Comparison of ENCODE assay signal across 18 cellular contexts in genomic region chr2:129870646-129871335, GRCh38.
DNase-seq lines count a peak whose midpoint lies in the region; ATAC-seq and TF ChIP-seq lines count a peak whose summit lies in the region.
"Had no signal": no experiment of that assay in that cellular context is flagged by ENCODE, and none has a peak within 500 bp of the region (broad histone marks: within the 10 kb centered on the region; RNA-seq: fewer than 3 reads in every experiment).

No MANE protein-coding gene starts in this region.

- no peak overlapping the region for H3K4me3 Mint-ChIP-seq in WTC11
- no peak overlapping the region for H3K4me3 Mint-ChIP-seq in type B pancreatic cell
- H3K4me3 Mint-ChIP-seq: CD4-positive, alpha-beta memory T cell; HFFc6 had no signal

- H3K27me3 Mint-ChIP-seq in WTC11 (ENCODE audit: low read depth) (no peaks in the 10 kb centered on the region), type B pancreatic cell (peaks cover 3% of the 10 kb centered on the region)

- in situ Hi-C loops in brain microvascular endothelial cell (cut with HindIII; ENCODE audit: low pct_ligation_motif_present, low sequenced_read_pairs) = no loop called here

- H3K36me3 Mint-ChIP-seq in WTC11 = no peaks in the 10 kb centered on the region
- peaks cover 3% of the 10 kb centered on the region for H3K36me3 Mint-ChIP-seq in type B pancreatic cell
- H3K36me3 Mint-ChIP-seq: CD4-positive, alpha-beta memory T cell had no signal

- H3K27ac Mint-ChIP-seq in WTC11 (peak overlapping the region; percentile 57), type B pancreatic cell (peak overlapping the region; percentile 59)
- H3K27ac Mint-ChIP-seq: CD4-positive, alpha-beta memory T cell; HFFc6 had no signal

- POLR2A ChIA-PET in WTC11 (lab: Charles Lee) = no interaction called here

- CTCF ChIA-PET in WTC11 (lab: Charles Lee) = interaction anchor here (1.0 to 1.8 kb wide), 2 partner anchors 15 to 33 kb away, joined by 3 to 4 read pairs; no protein-coding TSS in a partner anchor

- H3K9me3 Mint-ChIP-seq in WTC11 (no peaks in the 10 kb centered on the region), type B pancreatic cell (no peaks in the 10 kb centered on the region)

- H3K4me1 Mint-ChIP-seq in WTC11 (peaks cover 12% of the 10 kb centered on the region), type B pancreatic cell (ENCODE audit: unreplicated experiment) (no peaks in the 10 kb centered on the region)
- H3K4me1 Mint-ChIP-seq: CD4-positive, alpha-beta memory T cell had no signal

- no peak overlapping the region for H3K27ac ChIP-seq in brain microvascular endothelial cell

- ATAC-seq in WTC11 = peak; percentile 47

- peak; percentile 24 for DNase-seq in NAMALWA (ENCODE audit: low spot score)
- DNase-seq in WTC11 (ENCODE audit: low spot score) = no peak
- DNase-seq in islet precursor cell = peak; percentile 43
- DNase-seq in type B pancreatic cell (ENCODE audit: extremely low spot score, unreplicated experiment) = no peak
- no peak for DNase-seq in AG08395 (ENCODE audit: low spot score)
- DNase-seq in stimulated activated CD4-positive, alpha-beta T cell treated with anti-CD3 and anti-CD28 coated beads, Interleukin-4, amount 100 ng/mL, for 4 hours = no peak
- no peak for DNase-seq in brain microvascular endothelial cell
- DNase-seq: BE2C; CD4-positive, alpha-beta memory T cell; GDM1; GOT3; HFFc6; NCI-H1092 treated with DMSO at 0.1 percent for 48 hours; NCI-H345; NCI-H69; NK-92 treated with Interleukin-12 subunit alpha and Interleukin-12 subunit beta, amount 100 ng/mL, for 24 hours; RPMI8226; SIG-M5 had no signal

- H3K27me3 ChIP-seq in brain microvascular endothelial cell (replicated peaks) = no peaks in the 10 kb centered on the region
- H3K27me3 ChIP-seq: BE2C had no signal

- TF ChIP-seq CTCF in WTC11 (IDR thresholded peaks at IDR 0.05) = no peak
- TF ChIP-seq CTCF in type B pancreatic cell (conservative IDR thresholded peaks at IDR 0.05) = no peak
- no peak for TF ChIP-seq CTCF in brain microvascular endothelial cell (IDR thresholded peaks at IDR 0.05; ENCODE audit: low read depth, low read length, missing control alignments)

- H3K36me3 ChIP-seq in brain microvascular endothelial cell (replicated peaks) = no peaks in the 10 kb centered on the region
- H3K36me3 ChIP-seq: BE2C had no signal

- H3K4me3 ChIP-seq in brain microvascular endothelial cell (ENCODE audit: low read depth, low read length) = no peak overlapping the region

TF ChIP-seq in WTC11, 78 proteins besides CTCF, POLR2A, EP300 and RAD21:
- TF ChIP-seq TCF7 (CRISPR knock-in tag; IDR thresholded peaks at IDR 0.05; ENCODE audit: low read depth) (no peak), ZNF317 (CRISPR knock-in tag; IDR thresholded peaks at IDR 0.05; ENCODE audit: borderline replicate concordance, low read depth) (no peak), TP53 (CRISPR knock-in tag; IDR thresholded peaks at IDR 0.05) (no peak), KAT7 (CRISPR knock-in tag; IDR thresholded peaks at IDR 0.05; ENCODE audit: borderline replicate concordance) (no peak), MXD4 (CRISPR knock-in tag; IDR thresholded peaks at IDR 0.05; ENCODE audit: borderline replicate concordance) (no peak), CREM (CRISPR knock-in tag; IDR thresholded peaks at IDR 0.05) (no peak), ZNF416 (CRISPR knock-in tag; IDR thresholded peaks at IDR 0.05) (no peak), NFE2L1 (CRISPR knock-in tag; IDR thresholded peaks at IDR 0.05) (no peak), FOXP1 (CRISPR knock-in tag; IDR thresholded peaks at IDR 0.05; ENCODE audit: borderline replicate concordance) (no peak)
- TF ChIP-seq, protein P1, sequence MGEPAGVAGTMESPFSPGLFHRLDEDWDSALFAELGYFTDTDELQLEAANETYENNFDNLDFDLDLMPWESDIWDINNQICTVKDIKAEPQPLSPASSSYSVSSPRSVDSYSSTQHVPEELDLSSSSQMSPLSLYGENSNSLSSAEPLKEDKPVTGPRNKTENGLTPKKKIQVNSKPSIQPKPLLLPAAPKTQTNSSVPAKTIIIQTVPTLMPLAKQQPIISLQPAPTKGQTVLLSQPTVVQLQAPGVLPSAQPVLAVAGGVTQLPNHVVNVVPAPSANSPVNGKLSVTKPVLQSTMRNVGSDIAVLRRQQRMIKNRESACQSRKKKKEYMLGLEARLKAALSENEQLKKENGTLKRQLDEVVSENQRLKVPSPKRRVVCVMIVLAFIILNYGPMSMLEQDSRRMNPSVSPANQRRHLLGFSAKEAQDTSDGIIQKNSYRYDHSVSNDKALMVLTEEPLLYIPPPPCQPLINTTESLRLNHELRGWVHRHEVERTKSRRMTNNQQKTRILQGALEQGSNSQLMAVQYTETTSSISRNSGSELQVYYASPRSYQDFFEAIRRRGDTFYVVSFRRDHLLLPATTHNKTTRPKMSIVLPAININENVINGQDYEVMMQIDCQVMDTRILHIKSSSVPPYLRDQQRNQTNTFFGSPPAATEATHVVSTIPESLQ (CRISPR knock-in tag; IDR thresholded peaks at IDR 0.05) = no peak
- TF ChIP-seq, protein P2, sequence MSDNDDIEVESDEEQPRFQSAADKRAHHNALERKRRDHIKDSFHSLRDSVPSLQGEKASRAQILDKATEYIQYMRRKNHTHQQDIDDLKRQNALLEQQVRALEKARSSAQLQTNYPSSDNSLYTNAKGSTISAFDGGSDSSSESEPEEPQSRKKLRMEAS (CRISPR knock-in tag; IDR thresholded peaks at IDR 0.05) = no peak

Comparison
In these comparisons a context has a peak if more than half of its experiments do, and no peak if none do; other contexts are left out.
1. DNase-seq: peak in NAMALWA (single experiment) and islet precursor cell (single experiment); none in WTC11 (single experiment), type B pancreatic cell (single experiment), AG08395 (single experiment), stimulated activated CD4-positive, alpha-beta T cell treated with anti-CD3 and anti-CD28 coated beads, Interleukin-4, amount 100 ng/mL, for 4 hours (0 of 2) and brain microvascular endothelial cell (single experiment).